Comparison of ENCODE assay signal across 15 cellular contexts in the genomic region with DNA sequence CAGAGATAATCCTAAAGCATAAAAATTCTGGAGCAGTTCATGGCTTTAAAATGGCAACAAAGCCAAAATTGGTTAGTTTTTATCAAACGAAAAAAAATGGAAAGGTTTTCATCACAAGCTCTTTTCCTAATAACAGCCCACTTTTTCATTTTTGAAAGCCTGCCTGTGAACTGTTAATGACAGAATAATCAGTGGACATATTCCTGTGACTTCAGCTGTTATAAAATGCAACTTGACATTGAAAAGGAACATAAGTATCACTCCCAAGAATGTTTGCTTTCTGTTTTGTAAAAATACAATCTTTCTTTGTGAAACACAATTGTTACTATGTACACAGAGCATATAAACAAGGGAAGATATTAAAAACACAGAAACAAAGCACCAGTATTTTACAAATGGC.
"Had no signal": no experiment of that assay in that cellular context is flagged by ENCODE, and none has a peak within 500 bp of the region (broad histone marks: within the 10 kb centered on the region; RNA-seq: fewer than 3 reads in every experiment).

No MANE protein-coding gene starts in this region.

- H3K4me3 Mint-ChIP-seq: activated CD8-positive, alpha-beta memory T cell treated with anti-CD3 and anti-CD28 coated beads, Interleukin-2, amount 10 ng/mL, durations not matched to agents 7 days and 5 days; activated naive CD8-positive, alpha-beta T cell treated with anti-CD3 and anti-CD28 coated beads for 36 hours; activated T-cell treated with anti-CD3 and anti-CD28 coated beads, Interleukin-2, amount 50 U/mL, for 4 hours; dendritic cell treated with granulocyte-macrophage colony-stimulating factor and Interleukin-4, amounts not matched to agents 40 ng/mL and 50 ng/mL, for 4 days; effector memory CD8-positive, alpha-beta T cell; nephron; stimulated activated naive CD8-positive, alpha-beta T cell treated with anti-CD3 and anti-CD28 coated beads, Interleukin-15, Interleukin-2, amounts not matched to agents 100 ng/mL and 50 ng/mL, for 24 hours had no signal

- ATAC-seq: activated CD4-positive, CD25-positive, alpha-beta regulatory T cell treated with anti-CD3 and anti-CD28 coated beads, Interleukin-2, amount 50 U/mL, for 24 hours; activated CD8-positive, alpha-beta memory T cell treated with anti-CD3 and anti-CD28 coated beads, Interleukin-2, amount 10 ng/mL, durations not matched to agents 7 days and 5 days; activated T-cell treated with anti-CD3 and anti-CD28 coated beads, Interleukin-2, amount 50 U/mL, for 4 hours; effector memory CD8-positive, alpha-beta T cell had no signal

- H3K4me1 Mint-ChIP-seq: activated CD8-positive, alpha-beta memory T cell treated with anti-CD3 and anti-CD28 coated beads, Interleukin-2, amount 10 ng/mL, durations not matched to agents 7 days and 5 days; activated naive CD8-positive, alpha-beta T cell treated with anti-CD3 and anti-CD28 coated beads for 36 hours; nephron had no signal

- H3K27me3 Mint-ChIP-seq: activated CD8-positive, alpha-beta memory T cell treated with anti-CD3 and anti-CD28 coated beads, Interleukin-2, amount 10 ng/mL, durations not matched to agents 7 days and 5 days; activated naive CD8-positive, alpha-beta T cell treated with anti-CD3 and anti-CD28 coated beads for 36 hours; dendritic cell treated with granulocyte-macrophage colony-stimulating factor and Interleukin-4, amounts not matched to agents 40 ng/mL and 50 ng/mL, for 4 days; effector memory CD8-positive, alpha-beta T cell; stimulated activated naive CD8-positive, alpha-beta T cell treated with anti-CD3 and anti-CD28 coated beads, Interleukin-15, Interleukin-2, amounts not matched to agents 100 ng/mL and 50 ng/mL, for 24 hours had no signal

- DNase-seq: activated CD4-positive, alpha-beta T cell treated with anti-CD3 and anti-CD28 coated beads, Interleukin-2, amount 50 U/mL, for 4 hours; activated CD8-positive, alpha-beta memory T cell treated with anti-CD3 and anti-CD28 coated beads, Interleukin-2, amount 10 ng/mL, durations not matched to agents 7 days and 5 days; activated effector memory CD4-positive, alpha-beta T cell treated with anti-CD3 and anti-CD28 coated beads, Interleukin-2, amount 50 U/mL, for 16 hours; activated naive CD8-positive, alpha-beta T cell treated with anti-CD3 and anti-CD28 coated beads for 36 hours; activated T-cell treated with anti-CD3 and anti-CD28 coated beads, Interleukin-2, amount 50 U/mL, for 4 hours; cerebellar nuclear complex; effector memory CD8-positive, alpha-beta T cell; occipital lobe; stimulated activated CD4-positive, alpha-beta T cell treated with anti-CD3 and anti-CD28 coated beads, Interleukin-2, amount 100 ng/mL, for 48 hours; stimulated activated CD8-positive, alpha-beta memory T cell treated with anti-CD3 and anti-CD28 coated beads, Interleukin-4, amount 100 ng/mL, for 48 hours had no signal

- H3K27me3 ChIP-seq: hepatocyte had no signal

- H2AFZ ChIP-seq: hepatocyte had no signal

- H3K27ac Mint-ChIP-seq: activated CD8-positive, alpha-beta memory T cell treated with anti-CD3 and anti-CD28 coated beads, Interleukin-2, amount 10 ng/mL, durations not matched to agents 7 days and 5 days; activated naive CD8-positive, alpha-beta T cell treated with anti-CD3 and anti-CD28 coated beads for 36 hours; effector memory CD8-positive, alpha-beta T cell; nephron; stimulated activated naive CD8-positive, alpha-beta T cell treated with anti-CD3 and anti-CD28 coated beads, Interleukin-15, Interleukin-2, amounts not matched to agents 100 ng/mL and 50 ng/mL, for 24 hours had no signal

- H3K4me2 ChIP-seq: hepatocyte had no signal

- H3K36me3 Mint-ChIP-seq: activated naive CD8-positive, alpha-beta T cell treated with anti-CD3 and anti-CD28 coated beads for 36 hours had no signal

- H3K4me3 ChIP-seq: hepatocyte had no signal
